ENCODE assay signal across 8 cellular contexts in genomic region chr19:52028027-52028779, GRCh38. TPM values are rescaled to one million over a fixed set of nuclear protein-coding genes. Genes with fewer than 3 reads are reported as not detected.
DNase-seq lines count a peak whose midpoint lies in the region; ATAC-seq and TF ChIP-seq lines count a peak whose summit lies in the region.

Gene ZNF614 (minus strand): TSS chr19:52028379. CDS start chr19:52025745, 2,634 bp downstream.

- no peaks in the 10 kb centered on the region for H3K27me3 ChIP-seq in DOHH2 (ENCODE audit: control insufficient read depth, low read length)

- no peaks in the 10 kb centered on the region for H3K27me3 Mint-ChIP-seq in nephron (ENCODE audit: low read depth)

- H3K9me2 ChIP-seq in DOHH2 (replicated peaks; ENCODE audit: control insufficient read depth, low read length): no peaks in the 10 kb centered on the region

- peak within 1 kb of the TSS; percentile 91 to 100 (median 99) for H3K27ac Mint-ChIP-seq in nephron

- H3K27ac ChIP-seq in DOHH2 (ENCODE audit: low read depth, low read length) (peak within 1 kb of the TSS; percentile 37), KOPT-K1 (ENCODE audit: low read depth, low read length, poor library complexity, severe bottlenecking) (peak within 1 kb of the TSS; percentile 82), RWPE1 (peak within 1 kb of the TSS; percentile 89)

- POLR2A ChIA-PET in RWPE1 (lab: Yijun Ruan, JAX; ENCODE audit: low non-redundant PET): interaction anchor here (0.6 kb wide), 1 partner anchor 1709 kb away, joined by 6 read pairs; no protein-coding TSS in a partner anchor

- H3K4me1 ChIP-seq in DOHH2 (ENCODE audit: control insufficient read depth, low read length): peaks cover 12% of the 10 kb centered on the region

- peak; percentile 82 for DNase-seq in RWPE1 (ENCODE audit: low spot score)
- DNase-seq in activated effector memory CD4-positive, alpha-beta T cell treated with anti-CD3 and anti-CD28 coated beads, Interleukin-2, amount 50 U/mL, for 16 hours: peak; percentile 94
- DNase-seq in fibroblast of the aortic adventitia (ENCODE audit: low read depth): peak; percentile 85
- peak; percentile 79 for DNase-seq in stimulated activated naive CD4-positive, alpha-beta T cell treated with Interleukin-2 at 50 U/mL for 16 hours (lab: John Stamatoyannopoulos, UW)

- H3K36me3 Mint-ChIP-seq in nephron (ENCODE audit: low read depth): peaks cover 93% of the 10 kb centered on the region

- H3K4me3 ChIP-seq in DOHH2 (ENCODE audit: low read length) (peak within 1 kb of the TSS; percentile 94), fibroblast of the aortic adventitia (ENCODE audit: low read depth, low read length) (peak within 1 kb of the TSS; percentile 94)

- CTCF ChIA-PET in RWPE1 (lab: Yijun Ruan, JAX): no interaction called here

- peak within 1 kb of the TSS; percentile 80 for H3K4me2 ChIP-seq in DOHH2 (ENCODE audit: low read length)

- peaks cover 16% of the 10 kb centered on the region for H3K79me2 ChIP-seq in DOHH2 (ENCODE audit: control insufficient read depth, low read length)

- H3K9me3 ChIP-seq in DOHH2 (ENCODE audit: control insufficient read depth, insufficient read depth, low read length): peaks cover 53% of the 10 kb centered on the region
- peaks cover 78% of the 10 kb centered on the region for H3K9me3 ChIP-seq in KOPT-K1 (ENCODE audit: insufficient read depth, low read length, poor library complexity, severe bottlenecking)

- H3F3A ChIP-seq in DOHH2 (ENCODE audit: control insufficient read depth, insufficient read depth): no peaks in the 10 kb centered on the region

- peak; percentile 85 for ATAC-seq in GM21786 (IDR thresholded peaks at IDR 0.05; ENCODE audit: unreplicated experiment)

- H3K36me3 ChIP-seq in DOHH2 (ENCODE audit: control insufficient read depth, low read length): peaks cover 49% of the 10 kb centered on the region
- H3K36me3 ChIP-seq in KOPT-K1 (ENCODE audit: insufficient read depth, low read length): peaks cover 45% of the 10 kb centered on the region

- no peaks in the 10 kb centered on the region for H4K20me1 ChIP-seq in DOHH2 (ENCODE audit: control insufficient read depth, insufficient read depth, low read depth, low read length)

- peaks cover 71% of the 10 kb centered on the region for H3K9me3 Mint-ChIP-seq in nephron

- H3K4me1 Mint-ChIP-seq in nephron: peaks cover 19% of the 10 kb centered on the region

- TF ChIP-seq CTCF in DOHH2 (IDR thresholded peaks at IDR 0.05; ENCODE audit: low read depth, low read length, poor library complexity, severe bottlenecking): no peak
- no peak for TF ChIP-seq CTCF in RWPE1 (conservative IDR thresholded peaks at IDR 0.05; ENCODE audit: low read depth)
- no peak for TF ChIP-seq CTCF in fibroblast of the aortic adventitia (IDR thresholded peaks at IDR 0.05; ENCODE audit: insufficient read depth, low read length)
- TF ChIP-seq CTCF in nephron (IDR thresholded peaks at IDR 0.05; ENCODE audit: unreplicated experiment in 3 of 3): no peak

- H3K4me3 Mint-ChIP-seq in nephron: peak within 1 kb of the TSS; percentile 89 to 98 (median 92)

RNA-seq across cellular contexts. Expression of gene ZNF614, which starts in this region (rescaled TPM):
- 4.3 and 9.9 TPM in 2 replicates for total RNA-seq in fibroblast of the aortic adventitia (ENCODE audit: low replicate concordance)

Comparison
In these comparisons a context has a peak if more than half of its experiments do, and no peak if none do; other contexts are left out.
1. Peak in every context shown above with its lines: DNase-seq, ATAC-seq, H3K4me3 ChIP-seq and H3K27ac ChIP-seq.
2. H3K27ac ChIP-seq: peak in every context shown above with its lines; median percentile 89 in RWPE1; 82 in KOPT-K1; 37 in DOHH2.